34 cellular contexts compared by ENCODE assay signal in the genomic region with DNA sequence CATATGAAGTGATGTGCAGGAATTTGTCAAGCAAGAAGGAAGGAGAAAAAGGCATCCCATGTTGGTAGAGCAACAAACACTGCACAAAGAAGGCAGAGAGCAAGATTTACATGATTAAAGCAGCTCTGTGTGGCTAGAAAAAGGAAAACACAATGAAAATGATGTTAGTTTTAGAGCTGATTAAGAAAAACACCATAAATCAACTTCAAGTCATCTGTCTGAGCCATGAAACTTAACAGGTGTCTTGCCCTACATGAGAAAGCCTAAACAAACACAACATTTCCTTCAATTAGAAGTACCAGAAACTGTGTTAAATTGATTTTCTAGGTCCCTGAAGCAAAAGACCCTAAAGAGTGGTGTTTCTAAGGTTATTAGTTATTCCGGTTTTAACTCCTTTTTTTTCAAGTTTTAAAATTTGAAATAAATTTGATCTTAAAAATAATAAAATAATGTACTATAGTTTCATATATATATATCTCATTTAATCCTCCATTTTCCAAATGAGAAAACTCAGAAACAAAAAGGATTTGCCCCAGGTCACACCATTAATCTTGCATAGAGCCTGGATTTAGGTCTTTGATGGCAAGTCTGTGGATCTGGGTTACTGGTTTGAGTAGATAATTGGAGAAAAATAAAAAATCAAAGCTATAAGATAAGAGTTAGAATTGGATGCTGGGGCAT. TPM values are rescaled to one million over a fixed set of nuclear protein-coding genes. Genes with fewer than 3 reads are reported as not detected.
"Had no signal": no experiment of that assay in that cellular context is flagged by ENCODE, and none has a peak within 500 bp of the region (broad histone marks: within the 10 kb centered on the region; RNA-seq: fewer than 3 reads in every experiment).

No MANE protein-coding gene starts in this region.

- H3K36me3 Mint-ChIP-seq: activated CD8-positive, alpha-beta memory T cell treated with anti-CD3 and anti-CD28 coated beads, Interleukin-2, amount 10 ng/mL, durations not matched to agents 7 days and 5 days; activated naive CD8-positive, alpha-beta T cell treated with anti-CD3 and anti-CD28 coated beads for 36 hours; T-cell had no signal

- FAIRE-seq: K562 had no signal

- H3K4me1 ChIP-seq: ascending aorta, Peyer's patch had no signal

- H3K4me1 Mint-ChIP-seq: activated B cell treated with CpG ODN at 0.5 μM for 24 hours; activated CD4-positive, alpha-beta memory T cell treated with anti-CD3 and anti-CD28 coated beads, Interleukin-2, amount 10 ng/mL, durations not matched to agents 7 days and 5 days; activated CD8-positive, alpha-beta memory T cell treated with anti-CD3 and anti-CD28 coated beads, Interleukin-2, amount 10 ng/mL, durations not matched to agents 7 days and 5 days; activated naive CD8-positive, alpha-beta T cell treated with anti-CD3 and anti-CD28 coated beads for 36 hours; activated T-helper 17 cell treated with anti-CD3 and anti-CD28 coated beads, Interleukin-2, amount 50 U/mL, for 72 hours; T-cell had no signal

- H3K9me3 ChIP-seq: ascending aorta, Peyer's patch had no signal

- H3K27ac ChIP-seq: ascending aorta, cardiac muscle cell, Peyer's patch, VCaP had no signal

- H3K4me3 Mint-ChIP-seq: activated B cell treated with CpG ODN at 0.5 μM for 24 hours; activated CD4-positive, alpha-beta memory T cell treated with anti-CD3 and anti-CD28 coated beads, Interleukin-2, amount 10 ng/mL, durations not matched to agents 7 days and 5 days; activated CD8-positive, alpha-beta memory T cell treated with anti-CD3 and anti-CD28 coated beads, Interleukin-2, amount 10 ng/mL, durations not matched to agents 7 days and 5 days; activated naive CD8-positive, alpha-beta T cell treated with anti-CD3 and anti-CD28 coated beads for 36 hours; activated T-helper 17 cell treated with anti-CD3 and anti-CD28 coated beads, Interleukin-2, amount 50 U/mL, for 72 hours; T-cell had no signal

- H3K27ac Mint-ChIP-seq: activated B cell treated with CpG ODN at 0.5 μM for 24 hours; activated CD4-positive, alpha-beta memory T cell treated with anti-CD3 and anti-CD28 coated beads, Interleukin-2, amount 10 ng/mL, durations not matched to agents 7 days and 5 days; activated CD8-positive, alpha-beta memory T cell treated with anti-CD3 and anti-CD28 coated beads, Interleukin-2, amount 10 ng/mL, durations not matched to agents 7 days and 5 days; activated naive CD8-positive, alpha-beta T cell treated with anti-CD3 and anti-CD28 coated beads for 36 hours; activated T-helper 17 cell treated with anti-CD3 and anti-CD28 coated beads, Interleukin-2, amount 50 U/mL, for 72 hours; T-cell had no signal

- H3K4me3 ChIP-seq: ascending aorta, cardiac muscle cell, K562, Peyer's patch had no signal

- DNase-seq: activated B cell treated with CpG ODN at 0.5 μM for 24 hours; activated CD4-positive, alpha-beta memory T cell treated with anti-CD3 and anti-CD28 coated beads, Interleukin-2, amount 10 ng/mL, durations not matched to agents 7 days and 5 days; activated CD4-positive, alpha-beta T cell treated with anti-CD3 and anti-CD28 coated beads for 4 hours; activated CD4-positive, CD25-positive, alpha-beta regulatory T cell treated with anti-CD3 and anti-CD28 coated beads, Interleukin-2, amount 50 U/mL, for 72 hours; activated CD8-positive, alpha-beta memory T cell treated with anti-CD3 and anti-CD28 coated beads for 24 hours; activated CD8-positive, alpha-beta memory T cell treated with anti-CD3 and anti-CD28 coated beads, Interleukin-2, amount 10 ng/mL, durations not matched to agents 7 days and 5 days; activated CD8-positive, alpha-beta memory T cell treated with anti-CD3 and anti-CD28 coated beads, Interleukin-2, amount 50 U/mL, for 48 hours; activated effector memory CD4-positive, alpha-beta T cell treated with anti-CD3 and anti-CD28 coated beads, Interleukin-2, amount 50 U/mL, for 16 hours; activated naive CD4-positive, alpha-beta T cell; activated naive CD4-positive, alpha-beta T cell treated with anti-CD3 and anti-CD28 coated beads, Interleukin-2, amount 50 U/mL, for 16 hours; activated naive CD8-positive, alpha-beta T cell treated with anti-CD3 and anti-CD28 coated beads for 36 hours; activated T-cell treated with anti-CD3 and anti-CD28 coated beads, Interleukin-2, amount 50 U/mL, for 48 hours; amygdala; NCI-H1105; NCI-H1417 treated with DMSO at 0.1 percent for 48 hours; NCI-H187 treated with DMSO at 0.1 percent for 48 hours; NCI-H2081 treated with DMSO at 0.1 percent for 48 hours; NCI-H226; NCI-H446 treated with DMSO at 0.1 percent for 48 hours; NCI-H524 treated with DMSO at 0.1 percent for 48 hours; Peyer's patch; RPMI8226; SIG-M5; T-cell; T-helper 2 cell; T-helper 9 cell had no signal

- H3K27me3 ChIP-seq: ascending aorta, cardiac muscle cell, Peyer's patch had no signal

- ATAC-seq: activated CD8-positive, alpha-beta memory T cell treated with anti-CD3 and anti-CD28 coated beads, Interleukin-2, amount 10 ng/mL, durations not matched to agents 7 days and 5 days; activated T-helper 17 cell treated with anti-CD3 and anti-CD28 coated beads, Interleukin-2, amount 50 U/mL, for 72 hours; K562; SK-N-SH treated with all-trans-retinoic acid at 6 μM for 48 hours; T-cell had no signal

- H3K27me3 Mint-ChIP-seq: activated B cell treated with CpG ODN at 0.5 μM for 24 hours; activated CD4-positive, alpha-beta memory T cell treated with anti-CD3 and anti-CD28 coated beads, Interleukin-2, amount 10 ng/mL, durations not matched to agents 7 days and 5 days; activated CD8-positive, alpha-beta memory T cell treated with anti-CD3 and anti-CD28 coated beads, Interleukin-2, amount 10 ng/mL, durations not matched to agents 7 days and 5 days; activated naive CD8-positive, alpha-beta T cell treated with anti-CD3 and anti-CD28 coated beads for 36 hours; activated T-helper 17 cell treated with anti-CD3 and anti-CD28 coated beads, Interleukin-2, amount 50 U/mL, for 72 hours; T-cell had no signal

- H3K36me3 ChIP-seq: ascending aorta, cardiac muscle cell, Peyer's patch had no signal

RNA-seq across cellular contexts. Expression of gene DSC1, which starts 8.6 kb away (rescaled TPM):
- total RNA-seq: activated B cell treated with CpG ODN at 0.5 μM for 24 hours; activated CD4-positive, alpha-beta memory T cell treated with anti-CD3 and anti-CD28 coated beads, Interleukin-2, amount 10 ng/mL, durations not matched to agents 7 days and 5 days; activated CD8-positive, alpha-beta memory T cell treated with anti-CD3 and anti-CD28 coated beads, Interleukin-2, amount 10 ng/mL, durations not matched to agents 7 days and 5 days; activated T-helper 17 cell treated with anti-CD3 and anti-CD28 coated beads, Interleukin-2, amount 50 U/mL, for 72 hours; ascending aorta; cardiac muscle cell; MCF 10A; SK-MEL-5 had no signal
- polyA plus RNA-seq: cardiac muscle cell had no signal
